ENCODE assay signal across 27 cellular contexts in genomic region chr19:53455828-53456227, GRCh38.
"Had no signal": no experiment of that assay in that cellular context is flagged by ENCODE, and none has a peak within 500 bp of the region (broad histone marks: within the 10 kb centered on the region; RNA-seq: fewer than 3 reads in every experiment).

No MANE protein-coding gene starts in this region.

- H3K9ac ChIP-seq: neural progenitor cell, parathyroid adenoma had no signal

- H3K27ac Mint-ChIP-seq: effector memory CD8-positive, alpha-beta T cell; memory B cell; mesothelial cell of epicardium; naive B cell; nephron; neural progenitor cell; stimulated activated effector memory CD8-positive, alpha-beta T cell treated with anti-CD3 and anti-CD28 coated beads, Interleukin-12 subunit alpha, Interleukin-12 subunit beta, amount 100 ng/mL, for 72 hours had no signal

- H3K27me3 Mint-ChIP-seq: effector memory CD8-positive, alpha-beta T cell; memory B cell; naive B cell had no signal

- H3K4me3 ChIP-seq: lung, mucosa of descending colon, neural progenitor cell, prostate gland, right atrium auricular region, sigmoid colon, stomach, thyroid gland, vagina had no signal

- H3K9me3 ChIP-seq: prostate gland, thyroid gland had no signal

- H3K27me3 ChIP-seq: gastrocnemius medialis, neural progenitor cell, right atrium auricular region, sigmoid colon, stomach, thyroid gland, vagina had no signal

- H3K4me3 Mint-ChIP-seq: effector memory CD8-positive, alpha-beta T cell; memory B cell; mesothelial cell of epicardium; naive B cell; nephron; neural progenitor cell; stimulated activated effector memory CD8-positive, alpha-beta T cell treated with anti-CD3 and anti-CD28 coated beads, Interleukin-12 subunit alpha, Interleukin-12 subunit beta, amount 100 ng/mL, for 72 hours had no signal

- ATAC-seq: effector memory CD8-positive, alpha-beta T cell; esophagus mucosa; gastrocnemius medialis; left ventricle myocardium superior; mucosa of descending colon; stimulated activated effector memory CD8-positive, alpha-beta T cell treated with anti-CD3 and anti-CD28 coated beads, Interleukin-12 subunit alpha, Interleukin-12 subunit beta, amount 100 ng/mL, for 72 hours had no signal

- H3K4me1 Mint-ChIP-seq: memory B cell; naive B cell; nephron; neural progenitor cell; stimulated activated effector memory CD8-positive, alpha-beta T cell treated with anti-CD3 and anti-CD28 coated beads, Interleukin-12 subunit alpha, Interleukin-12 subunit beta, amount 100 ng/mL, for 72 hours had no signal

- FAIRE-seq: keratinocyte had no signal

- H3K79me2 ChIP-seq: parathyroid adenoma had no signal

- H2AFZ ChIP-seq: neural progenitor cell, parathyroid adenoma had no signal

- H3K4me1 ChIP-seq: gastrocnemius medialis, neural progenitor cell, parathyroid adenoma, prostate gland, right atrium auricular region, sigmoid colon, stomach, thyroid gland, vagina had no signal

- H3K27ac ChIP-seq: epithelial cell of prostate, gastrocnemius medialis, neural progenitor cell, parathyroid adenoma, prostate gland, right atrium auricular region, sigmoid colon, stomach, thyroid gland, vagina had no signal

- H3K4me2 ChIP-seq: neural progenitor cell had no signal

- DNase-seq: cortex of kidney; effector memory CD8-positive, alpha-beta T cell; foreskin fibroblast; gastrocnemius medialis; head of caudate nucleus; left ventricle myocardium superior; mucosa of descending colon; naive B cell; sigmoid colon; stimulated activated CD4-positive, alpha-beta T cell treated with anti-CD3 and anti-CD28 coated beads, Interleukin-2, amount 100 ng/mL, for 24 hours; stimulated activated CD4-positive, alpha-beta T cell treated with anti-CD3 and anti-CD28 coated beads, Interleukin-4, amount 100 ng/mL, for 24 hours; stimulated activated naive CD4-positive, alpha-beta T cell treated with Interleukin-2 at 50 U/mL for 16 hours; stomach; thyroid gland had no signal
